27 cellular contexts compared by ENCODE assay signal in genomic region chr3:136903899-136904298, GRCh38.
"Had no signal": no experiment of that assay in that cellular context is flagged by ENCODE, and none has a peak within 500 bp of the region (broad histone marks: within the 10 kb centered on the region; RNA-seq: fewer than 3 reads in every experiment).

No MANE protein-coding gene starts in this region.

- DNase-seq: hypothalamus; immature natural killer cell; kidney; left colon; left lung; lower lobe of right lung; mammary epithelial cell; mesenchymal stem cell; naive thymus-derived CD8-positive, alpha-beta T cell; ovary; stimulated activated CD4-positive, alpha-beta T cell treated with anti-CD3 and anti-CD28 coated beads, Interleukin-12 subunit alpha, Interleukin-12 subunit beta, amount 100 ng/mL, for 4 hours; stimulated activated CD4-positive, alpha-beta T cell treated with anti-CD3 and anti-CD28 coated beads, Interleukin-15, amount 100 ng/mL, for 24 hours; stimulated activated CD4-positive, alpha-beta T cell treated with anti-CD3 and anti-CD28 coated beads, Interleukin-2, amount 100 ng/mL, for 24 hours; stimulated activated CD4-positive, alpha-beta T cell treated with anti-CD3 and anti-CD28 coated beads, Interleukin-4, amount 100 ng/mL, for 1 hour; stimulated activated naive CD4-positive, alpha-beta T cell; tibial artery; trophoblast cell; upper lobe of right lung had no signal

- H3K27me3 Mint-ChIP-seq: progenitor cell of endocrine pancreas; stimulated activated naive CD8-positive, alpha-beta T cell treated with anti-CD3 and anti-CD28 coated beads, Interleukin-15, Interleukin-2, amounts not matched to agents 100 ng/mL and 50 ng/mL, for 24 hours had no signal

- H3K36me3 ChIP-seq: left lung, lower lobe of right lung, ovary, right atrium auricular region, thoracic aorta, upper lobe of right lung had no signal

- FAIRE-seq: islet of Langerhans, kidney, urothelium cell line had no signal

- ATAC-seq: left colon; left lung; lower lobe of right lung; naive thymus-derived CD8-positive, alpha-beta T cell; sciatic nerve; upper lobe of right lung had no signal

- H3K27me3 ChIP-seq: left lung, ovary, right atrium auricular region, suprapubic skin, tibial artery, upper lobe of right lung had no signal

- H3K4me3 ChIP-seq: left lung, lower lobe of right lung, ovary, right atrium auricular region, skin epidermis, suprapubic skin, thoracic aorta, tibial artery, upper lobe of right lung had no signal

- H3K4me1 ChIP-seq: right atrium auricular region had no signal

- H3K27ac Mint-ChIP-seq: progenitor cell of endocrine pancreas; stimulated activated naive CD8-positive, alpha-beta T cell treated with anti-CD3 and anti-CD28 coated beads, Interleukin-15, Interleukin-2, amounts not matched to agents 100 ng/mL and 50 ng/mL, for 24 hours had no signal

- H3K27ac ChIP-seq: left lung, lower lobe of right lung, ovary, right atrium auricular region, skin epidermis, suprapubic skin, thoracic aorta, tibial artery, upper lobe of right lung had no signal

- H3K9me3 ChIP-seq: ovary had no signal

- H3K4me3 Mint-ChIP-seq: stimulated activated naive CD8-positive, alpha-beta T cell treated with anti-CD3 and anti-CD28 coated beads, Interleukin-15, Interleukin-2, amounts not matched to agents 100 ng/mL and 50 ng/mL, for 24 hours had no signal
